17 cellular contexts compared by ENCODE assay signal in genomic region chr20:38607351-38607750, GRCh38. TPM values are rescaled to one million over a fixed set of nuclear protein-coding genes. Genes with fewer than 3 reads are reported as not detected.
DNase-seq lines count a peak whose midpoint lies in the region; ATAC-seq, FAIRE-seq and TF ChIP-seq lines count a peak whose summit lies in the region.
"Had no signal": no experiment of that assay in that cellular context is flagged by ENCODE, and none has a peak within 500 bp of the region (broad histone marks: within the 10 kb centered on the region; RNA-seq: fewer than 3 reads in every experiment).

No MANE protein-coding gene starts in this region.

- H4K8ac ChIP-seq in H1 (ENCODE audit: extremely low read depth, insufficient read depth, low read length) (no peak overlapping the region), mesenchymal stem cell (ENCODE audit: low read length) (no peak overlapping the region)

- H3K4me1 ChIP-seq in A549 (peaks cover 27% of the 10 kb centered on the region), H1 (replicated peaks in 1 of 4; ENCODE audit: control insufficient read depth in 3 of 4, insufficient read depth in 4 of 4, low read length in 3 of 4) (no peaks in the 10 kb centered on the region; a peak in 2 of 7 replicates), mesenchymal stem cell (ENCODE audit: control insufficient read depth, insufficient read depth, low read depth, low read length) (peaks cover 9% of the 10 kb centered on the region)

- no peak overlapping the region for H3K23ac ChIP-seq in H1 (ENCODE audit: insufficient read length)
- H3K23ac ChIP-seq in mesenchymal stem cell (ENCODE audit: low read length in 2 of 2) = no peak overlapping the region

- H3K27ac ChIP-seq in A549 (peak overlapping the region; percentile 76 to 84; a peak in 3 of 6 replicates), H1 (ENCODE audit: low read depth, low read length) (no peak overlapping the region), mesenchymal stem cell (ENCODE audit: low read length, poor library complexity, severe bottlenecking) (no peak overlapping the region)
- H3K27ac ChIP-seq: BLaER1 treated with 17β-estradiol and CSF1 and Interleukin-3, amounts not matched to agents 10 nM and 100 nM had no signal

- no peaks in the 10 kb centered on the region for H4K20me1 ChIP-seq in H1 (replicated peaks in 1 of 2; ENCODE audit: control insufficient read depth in 1 of 2, insufficient read depth in 2 of 2, low read length in 2 of 2)
- H4K20me1 ChIP-seq: BLaER1 treated with 17β-estradiol and CSF1 and Interleukin-3, amounts not matched to agents 10 nM and 100 nM had no signal

- no peak for FAIRE-seq in A549 (lab: Jason Lieb, UNC)
- FAIRE-seq in H1 (lab: Jason Lieb, UNC) = no peak
- FAIRE-seq: GM19239, H54 had no signal

- no peak overlapping the region for H3K18ac ChIP-seq in H1 (ENCODE audit: extremely low read depth, low read length)
- no peak overlapping the region for H3K18ac ChIP-seq in mesenchymal stem cell (ENCODE audit: low read depth in 1 of 2, low read length in 2 of 2)

- no peaks in the 10 kb centered on the region for H3K23me2 ChIP-seq in H1 (ENCODE audit: low read depth, low read length)

- H3K9me3 ChIP-seq in A549 = no peaks in the 10 kb centered on the region
- no peaks in the 10 kb centered on the region for H3K9me3 ChIP-seq in H1 (ENCODE audit: insufficient read depth in 2 of 2, low read depth in 1 of 2, low read length in 1 of 2)
- H3K9me3 ChIP-seq in mesenchymal stem cell (ENCODE audit: control insufficient read depth, low read length) = no peaks in the 10 kb centered on the region
- H3K9me3 ChIP-seq: BLaER1 treated with 17β-estradiol and CSF1 and Interleukin-3, amounts not matched to agents 10 nM and 100 nM had no signal

- no peaks in the 10 kb centered on the region for H3K36me3 ChIP-seq in H7 (replicated peaks; ENCODE audit: control insufficient read depth, insufficient read depth, low read length)
- H3K36me3 ChIP-seq in H1 (ENCODE audit: control insufficient read depth in 2 of 4, insufficient read depth in 4 of 4, low read length in 3 of 4) = no peaks in the 10 kb centered on the region
- H3K36me3 ChIP-seq in mesenchymal stem cell (ENCODE audit: control insufficient read depth in 1 of 2, insufficient read depth in 2 of 2, low read depth in 1 of 2, low read length in 2 of 2) = no peaks in the 10 kb centered on the region
- H3K36me3 ChIP-seq: BLaER1 treated with 17β-estradiol and CSF1 and Interleukin-3, amounts not matched to agents 10 nM and 100 nM had no signal

- 98% methylated on average over 12 of the region's 12 CpGs for WGBS in A549 (ENCODE audit: missing lambda C conversion rate)
- 80% methylated on average over 12 of the region's 12 CpGs; no CpG with 5 or more reads in 1 of the 2 experiments for WGBS in H1 (ENCODE audit: extremely low coverage in 1 of 2, insufficient coverage in 1 of 2, insufficient read length in 1 of 2, insufficient replicate concordance in 2 of 2, low coverage in 1 of 2, low lambda C conversion rate in 2 of 2, missing lambda C conversion rate in 1 of 2), 2 experiments
- 38% methylated on average over 12 of the region's 12 CpGs for WGBS in mesenchymal stem cell

- no peak overlapping the region for H3K4ac ChIP-seq in H1 (replicated peaks; ENCODE audit: insufficient read length, low read depth, low read length)
- no peak overlapping the region for H3K4ac ChIP-seq in mesenchymal stem cell (ENCODE audit: low read depth in 1 of 2, low read length in 2 of 2)

- H2BK15ac ChIP-seq in H1 (ENCODE audit: low read length) = no peak overlapping the region
- no peak overlapping the region for H2BK15ac ChIP-seq in mesenchymal stem cell (ENCODE audit: low read depth, poor library complexity, severe bottlenecking)

- H4K91ac ChIP-seq in H1 (replicated peaks; ENCODE audit: insufficient read length, low read length) (peak overlapping the region; percentile 25), mesenchymal stem cell (ENCODE audit: low read length) (no peak overlapping the region)

- TF ChIP-seq CTCF in A549 (IDR thresholded peaks at IDR 0.05) (no peak), H1 (IDR thresholded peaks at IDR 0.05; ENCODE audit: control extremely low read depth in 1 of 3, insufficient read depth in 1 of 3, low read depth in 1 of 3, low read length in 3 of 3) (no peak)

- POLR2A ChIA-PET in A549 (lab: Yijun Ruan, JAX) (no interaction called here), H1 (lab: Charles Lee; ENCODE audit: partially characterized antibody) (no interaction called here)

- no peak for TF ChIP-seq EP300 in A549 (IDR thresholded peaks at IDR 0.05)
- TF ChIP-seq EP300 in H1 (IDR thresholded peaks at IDR 0.05; ENCODE audit: borderline replicate concordance in 1 of 2, low read depth in 2 of 2, low read length in 2 of 2) = no peak

- H2BK120ac ChIP-seq in H1 (replicated peaks; ENCODE audit: low read depth, low read length) (no peak overlapping the region), mesenchymal stem cell (ENCODE audit: low read depth, low read length) (no peak overlapping the region)

- no peak overlapping the region for H4K5ac ChIP-seq in H1 (ENCODE audit: insufficient read length, low read depth, low read length)

- no peak for ATAC-seq in A549
- ATAC-seq in GM21526 (IDR thresholded peaks at IDR 0.05; ENCODE audit: low FRiP score, unreplicated experiment) = no peak

- H3K79me1 ChIP-seq in H1 (ENCODE audit: low read depth, low read length) = no peaks in the 10 kb centered on the region
- no peaks in the 10 kb centered on the region for H3K79me1 ChIP-seq in mesenchymal stem cell (replicated peaks; ENCODE audit: low read length, poor library complexity, severe bottlenecking)

- H3K79me2 ChIP-seq in H1 (ENCODE audit: control insufficient read depth in 1 of 2, insufficient read depth in 2 of 2, low read length in 2 of 2) = no peaks in the 10 kb centered on the region

- H2BK5ac ChIP-seq in H1 (ENCODE audit: low read depth, low read length) (no peak overlapping the region), mesenchymal stem cell (ENCODE audit: low read depth, low read length, poor library complexity, severe bottlenecking) (no peak overlapping the region)

- H2AFZ ChIP-seq in H1 (ENCODE audit: low read length) = no peak overlapping the region
- no peak overlapping the region for H2AFZ ChIP-seq in mesenchymal stem cell (ENCODE audit: low read depth, low read length)

- H3K9ac ChIP-seq in H1 (replicated peaks in 1 of 4; ENCODE audit: extremely low read depth in 1 of 4, low read depth in 3 of 4, low read length in 3 of 4) (no peak overlapping the region), mesenchymal stem cell (ENCODE audit: low read length) (no peak overlapping the region)
- H3K9ac ChIP-seq: BLaER1 treated with 17β-estradiol and CSF1 and Interleukin-3, amounts not matched to agents 10 nM and 100 nM had no signal

- TF ChIP-seq RAD21 in A549 (conservative IDR thresholded peaks at IDR 0.05 in 1 of 2, IDR thresholded peaks at IDR 0.05 in 1 of 2) (no peak), H1 (IDR thresholded peaks at IDR 0.05 in 1 of 2, conservative IDR thresholded peaks at IDR 0.05 in 1 of 2; ENCODE audit: low read depth in 2 of 2, low read length in 2 of 2) (no peak)

- H3K27me3 ChIP-seq in H7 (ENCODE audit: control insufficient read depth, insufficient read depth, low read length) = no peaks in the 10 kb centered on the region
- H3K27me3 ChIP-seq in H1 (replicated peaks in 1 of 4; ENCODE audit: control insufficient read depth in 3 of 4, extremely low read depth in 1 of 4, insufficient read depth in 3 of 4, low read length in 3 of 4) = no peaks in the 10 kb centered on the region; a peak in 1 of 7 replicates
- H3K27me3 ChIP-seq in mesenchymal stem cell (ENCODE audit: control insufficient read depth in 1 of 2, insufficient read depth in 1 of 2, low read length in 2 of 2) = peaks cover 0 to 60% of the 10 kb centered on the region in 2 experiments

- H2BK12ac ChIP-seq in H1 (ENCODE audit: low read depth, low read length) = no peak overlapping the region
- H2BK12ac ChIP-seq in mesenchymal stem cell (ENCODE audit: low read length in 2 of 2) = no peak overlapping the region

- no peak for TF ChIP-seq POLR2A in A549 (IDR thresholded peaks at IDR 0.05; ENCODE audit: low read length)
- no peak for TF ChIP-seq POLR2A in H1 (IDR thresholded peaks at IDR 0.05; ENCODE audit: control extremely low read depth in 1 of 2, low read depth in 2 of 2, low read length in 2 of 2)

- CTCF ChIA-PET in A549 (lab: Yijun Ruan, JAX) (interaction anchor here (0.9 kb wide), 1 partner anchor 139 kb away, joined by 3 read pairs; no protein-coding TSS in a partner anchor), H1 (lab: Charles Lee; ENCODE audit: partially characterized antibody) (interaction anchor here (1.0 kb wide), 1 partner anchor 10 kb away, joined by 4 read pairs; no protein-coding TSS in a partner anchor)

- DNase-seq in A549 (ENCODE audit: low read depth in 1 of 2, low spot score in 1 of 2) = no peak
- DNase-seq in H7 = peak; percentile 50
- no peak for DNase-seq in H1 (ENCODE audit: low read depth in 1 of 2, low spot score in 2 of 2)
- no peak for DNase-seq in mesenchymal stem cell
- DNase-seq in DMS53 treated with DMSO at 0.1 percent for 48 hours (lab: John Stamatoyannopoulos, UW; ENCODE audit: unreplicated experiment) = no peak
- no peak for DNase-seq in GDM1 (lab: John Stamatoyannopoulos, UW)
- DNase-seq: 8988T; ACHN; CD4-positive, alpha-beta T cell; DMS79 treated with DMSO at 0.1 percent for 48 hours; EL; GF-D8 had no signal

- no peak overlapping the region for H2AK5ac ChIP-seq in H1 (ENCODE audit: low read depth, low read length)
- H2AK5ac ChIP-seq in mesenchymal stem cell (ENCODE audit: low read length, severe bottlenecking) = peak overlapping the region; percentile 41

- H3K4me3 ChIP-seq in A549 (no peak overlapping the region), H7 (ENCODE audit: insufficient read depth, low read depth, low read length) (no peak overlapping the region), H1 (ENCODE audit: extremely low read depth in 1 of 4, insufficient read depth in 2 of 4, low read depth in 3 of 4, low read length in 4 of 4) (no peak overlapping the region), mesenchymal stem cell (ENCODE audit: insufficient read depth in 1 of 2, low read depth in 1 of 2, low read length in 2 of 2) (peak overlapping the region in 1 of 2 experiments; percentile 3)
- H3K4me3 ChIP-seq: BLaER1 treated with 17β-estradiol and CSF1 and Interleukin-3, amounts not matched to agents 10 nM and 100 nM had no signal

- H3K14ac ChIP-seq in H1 (ENCODE audit: insufficient read length) (no peak overlapping the region), mesenchymal stem cell (ENCODE audit: low read length in 2 of 2) (no peak overlapping the region)

- no peak overlapping the region for H2BK20ac ChIP-seq in H1 (ENCODE audit: low read length)

- no peak overlapping the region for H3K4me2 ChIP-seq in A549
- H3K4me2 ChIP-seq in H1 (ENCODE audit: insufficient read depth in 1 of 2, low read depth in 2 of 2, low read length in 2 of 2) = no peak overlapping the region
- H3K4me2 ChIP-seq in mesenchymal stem cell (ENCODE audit: low read length, poor library complexity, severe bottlenecking) = no peak overlapping the region

- H3K56ac ChIP-seq in H1 (replicated peaks; ENCODE audit: insufficient read length, low read depth, low read length) = no peak overlapping the region

RNA-seq across cellular contexts. Expression of gene ARHGAP40, which starts 5.7 kb away (rescaled TPM):
- polyA plus RNA-seq in A549 (2011; rRNA removed) (not detected in 2 replicates), A549 (2017; fragmentation: RNase III; extraction: RNeasy Plus Mini Kit Qiagen cat#74134 plus additional on column Dnase treatment) (not detected in 3 replicates), H1 (2011; rRNA removed) (0.69 and 1.4 TPM in 2 replicates)
- not detected in 2 replicates for polyA plus RNA-seq in A549 (2012; cell fraction: cytosol; rRNA removed)
- 0.02 TPM in 1 of 2 replicates, not detected in the other for polyA plus RNA-seq in A549 (2012; cell fraction: nucleus; rRNA removed)
- polyA minus RNA-seq in A549 (2011; rRNA and poly(A)+ RNA removed) = not detected in 2 replicates
- total RNA-seq in H7 (2014; rRNA removed; shearing (Covaris generic)) = 10.9 and 13.2 TPM in 2 replicates
- 0.74 and 0.86 TPM in 2 replicates for total RNA-seq in H1 (2021; fragmentation: NEBNext Ultra II Directional; extraction: Animal tissue kit (Norgen Biotek cat#: 25700))
- 0.94 TPM for polyA plus RNA-seq in H1 (2011; cell fraction: cytosol; rRNA removed)
- polyA plus RNA-seq in H1 (2011; cell fraction: nucleus; rRNA removed) = 2.7 TPM
- polyA plus RNA-seq in H1 (2012, experiment 1 of 2) = 1.0 to 1.5 TPM (median 1.2 TPM) in 4 replicates
- polyA plus RNA-seq in H1 (2012, experiment 2 of 2) = 0.77 TPM
- 0.45 TPM for polyA plus RNA-seq in H1 (2013, experiment 1 of 2)
- polyA plus RNA-seq in H1 (2013, experiment 2 of 2) = 0.42 TPM
- polyA minus RNA-seq in H1 (2011; rRNA and poly(A)+ RNA removed) = 0.44 and 0.71 TPM in 2 replicates
- not detected for polyA minus RNA-seq in H1 (2011; cell fraction: cytosol; rRNA and poly(A)+ RNA removed)
- 0.40 TPM for polyA minus RNA-seq in H1 (2011; cell fraction: nucleus; rRNA and poly(A)+ RNA removed)
- polyA plus RNA-seq in mesenchymal stem cell (2013, experiment 1 of 2) = not detected
- not detected for polyA plus RNA-seq in mesenchymal stem cell (2013, experiment 2 of 2)
- total RNA-seq: CD4-positive, alpha-beta T cell; HT-29 had no signal

RNA-seq across cellular contexts. Expression of gene ADIG, which starts 26.4 kb away (rescaled TPM):
- not detected in 2 replicates for polyA plus RNA-seq in A549 (2011; rRNA removed)
- polyA plus RNA-seq in A549 (2012; cell fraction: cytosol; rRNA removed) = not detected in 2 replicates
- not detected in 2 replicates for polyA plus RNA-seq in A549 (2012; cell fraction: nucleus; rRNA removed)
- polyA plus RNA-seq in A549 (2017; fragmentation: RNase III; extraction: RNeasy Plus Mini Kit Qiagen cat#74134 plus additional on column Dnase treatment) = not detected in 3 replicates
- 0.70 TPM in 1 of 2 replicates, not detected in the other for polyA minus RNA-seq in A549 (2011; rRNA and poly(A)+ RNA removed)
- not detected in 2 replicates for total RNA-seq in H7 (2014; rRNA removed; shearing (Covaris generic))
- not detected in 2 replicates for total RNA-seq in H1 (2021; fragmentation: NEBNext Ultra II Directional; extraction: Animal tissue kit (Norgen Biotek cat#: 25700))
- not detected in 2 replicates for polyA plus RNA-seq in H1 (2011; rRNA removed)
- polyA plus RNA-seq in H1 (2011; cell fraction: cytosol; rRNA removed) = not detected
- not detected for polyA plus RNA-seq in H1 (2011; cell fraction: nucleus; rRNA removed)
- not detected in 4 replicates for polyA plus RNA-seq in H1 (2012, experiment 1 of 2)
- not detected for polyA plus RNA-seq in H1 (2012, experiment 2 of 2)
- polyA plus RNA-seq in H1 (2013, experiment 1 of 2) = not detected
- not detected for polyA plus RNA-seq in H1 (2013, experiment 2 of 2)
- not detected in 2 replicates for polyA minus RNA-seq in H1 (2011; rRNA and poly(A)+ RNA removed)
- not detected for polyA minus RNA-seq in H1 (2011; cell fraction: cytosol; rRNA and poly(A)+ RNA removed)
- not detected for polyA minus RNA-seq in H1 (2011; cell fraction: nucleus; rRNA and poly(A)+ RNA removed)
- polyA plus RNA-seq in mesenchymal stem cell (2013, experiment 1 of 2) = not detected
- polyA plus RNA-seq in mesenchymal stem cell (2013, experiment 2 of 2) = not detected
- total RNA-seq: CD4-positive, alpha-beta T cell; HT-29 had no signal

Comparison
In these comparisons a context has a peak if more than half of its experiments do, and no peak if none do; other contexts are left out.
1. H3K27ac ChIP-seq: peak in A549 (2 of 2); none in H1 (single experiment) and mesenchymal stem cell (single experiment).